In the genomic region with DNA sequence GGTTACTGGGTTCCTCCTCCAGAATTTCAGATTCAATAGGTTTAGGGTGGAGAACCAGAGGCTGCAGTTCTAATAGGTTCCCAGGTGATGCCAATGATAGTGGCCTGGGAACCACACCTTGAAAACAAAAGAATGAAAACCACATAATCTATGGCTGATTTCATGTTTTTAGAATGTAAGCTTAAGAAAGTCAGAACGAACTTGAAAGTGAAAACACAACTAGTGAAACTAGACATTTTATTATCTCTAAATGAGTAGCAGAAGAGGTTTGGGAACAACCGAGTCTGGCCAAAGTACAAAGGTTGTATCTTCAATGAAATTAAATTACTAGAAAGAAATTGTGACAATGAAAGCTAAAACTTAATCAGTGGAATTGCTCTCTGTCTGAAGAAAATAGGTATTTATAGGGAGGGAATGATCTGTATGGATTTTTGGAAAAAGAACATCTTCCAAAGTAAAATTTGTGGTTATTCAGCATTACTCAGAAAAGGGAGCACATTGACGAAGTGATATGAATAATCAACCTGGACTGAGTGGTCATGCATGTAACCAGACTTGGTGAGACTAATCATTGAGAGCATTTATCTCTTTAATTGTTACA, we compare ENCODE assay signal across 13 cellular contexts. TPM values are rescaled to one million over a fixed set of nuclear protein-coding genes. Genes with fewer than 3 reads are reported as not detected.
A peak's percentile ranks its signal among the peaks of the same experiment; 100 is the strongest.
DNase-seq lines count a peak whose midpoint lies in the region; ATAC-seq, FAIRE-seq and TF ChIP-seq lines count a peak whose summit lies in the region.
"Had no signal": no experiment of that assay in that cellular context is flagged by ENCODE, and none has a peak within 500 bp of the region (broad histone marks: within the 10 kb centered on the region; RNA-seq: fewer than 3 reads in every experiment).

No MANE protein-coding gene starts in this region.

- no peaks in the 10 kb centered on the region for H3K36me3 Mint-ChIP-seq in stimulated activated naive CD8-positive, alpha-beta T cell treated with anti-CD3 and anti-CD28 coated beads, Interleukin-15, Interleukin-2, amounts not matched to agents 100 ng/mL and 50 ng/mL, for 24 hours (ENCODE audit: low read depth)
- H3K36me3 Mint-ChIP-seq in chondrocyte (ENCODE audit: low read depth) = no peaks in the 10 kb centered on the region

- TF ChIP-seq RAD21 in liver (IDR thresholded peaks at IDR 0.05) = no peak
- TF ChIP-seq RAD21 in HepG2 (CRISPR knock-in tag; IDR thresholded peaks at IDR 0.05) = no peak

- no peak overlapping the region for H2AFZ ChIP-seq in HepG2 (ENCODE audit: low read length)
- no peak overlapping the region for H2AFZ ChIP-seq in OCI-LY7 (ENCODE audit: low read length)
- H2AFZ ChIP-seq: GM23248 had no signal

- H3K4me3 ChIP-seq in liver (ENCODE audit: low read depth in 1 of 3, low read length in 3 of 3) (no peak overlapping the region), HepG2 (replicated peaks in 1 of 3; ENCODE audit: insufficient read depth in 1 of 3, low read depth in 2 of 3, low read length in 3 of 3) (no peak overlapping the region), HEK293 (ENCODE audit: low read depth, low read length) (no peak overlapping the region), OCI-LY7 (ENCODE audit: low read depth, low read length, poor library complexity, severe bottlenecking) (no peak overlapping the region)
- H3K4me3 ChIP-seq: BLaER1 treated with 17β-estradiol and CSF1 and Interleukin-3, amounts not matched to agents 10 nM and 100 nM; GM23248 had no signal

- H3K9ac ChIP-seq in liver (ENCODE audit: low read depth in 1 of 2, low read length in 2 of 2) (no peak overlapping the region), HepG2 (ENCODE audit: insufficient read depth, low read depth, low read length) (no peak overlapping the region)
- H3K9ac ChIP-seq: BLaER1 treated with 17β-estradiol and CSF1 and Interleukin-3, amounts not matched to agents 10 nM and 100 nM; GM23248 had no signal

- peak overlapping the region; percentile 63 for H3K27ac Mint-ChIP-seq in stimulated activated naive CD8-positive, alpha-beta T cell treated with anti-CD3 and anti-CD28 coated beads, Interleukin-15, Interleukin-2, amounts not matched to agents 100 ng/mL and 50 ng/mL, for 24 hours
- H3K27ac Mint-ChIP-seq in chondrocyte (ENCODE audit: unreplicated experiment) = no peak overlapping the region

- no peak overlapping the region for H3K27ac ChIP-seq in liver (ENCODE audit: low read depth in 1 of 2, low read length in 2 of 2)
- no peak overlapping the region for H3K27ac ChIP-seq in HepG2 (ENCODE audit: extremely low read length, insufficient read depth, low read length)
- no peak overlapping the region for H3K27ac ChIP-seq in HEK293 (ENCODE audit: extremely low read depth, low read depth, low read length)
- no peak overlapping the region for H3K27ac ChIP-seq in OCI-LY7 (ENCODE audit: low read depth, low read length, poor library complexity, severe bottlenecking)
- H3K27ac ChIP-seq: BLaER1 treated with 17β-estradiol and CSF1 and Interleukin-3, amounts not matched to agents 10 nM and 100 nM; GM23248 had no signal

- no peaks in the 10 kb centered on the region for H3K9me3 Mint-ChIP-seq in stimulated activated naive CD8-positive, alpha-beta T cell treated with anti-CD3 and anti-CD28 coated beads, Interleukin-15, Interleukin-2, amounts not matched to agents 100 ng/mL and 50 ng/mL, for 24 hours
- no peaks in the 10 kb centered on the region for H3K9me3 Mint-ChIP-seq in chondrocyte (ENCODE audit: low read depth)

- H3K9me2 ChIP-seq in OCI-LY7 (ENCODE audit: insufficient read depth, low read length) = no peaks in the 10 kb centered on the region

- TF ChIP-seq CTCF in liver (IDR thresholded peaks at IDR 0.05; ENCODE audit: low read depth, low read length, missing input control) (no peak), HepG2 (CRISPR knock-in tag; IDR thresholded peaks at IDR 0.05) (no peak), HEK293 (tag by site-specific recombination; IDR thresholded peaks at IDR 0.05) (no peak), chondrocyte (IDR thresholded peaks at IDR 0.05) (no peak), OCI-LY7 (conservative IDR thresholded peaks at IDR 0.05; ENCODE audit: low read length) (no peak)

- no peak overlapping the region for H3K4me2 ChIP-seq in HepG2 (ENCODE audit: low read depth, low read length)
- H3K4me2 ChIP-seq in OCI-LY7 (ENCODE audit: low read length) = no peak overlapping the region
- H3K4me2 ChIP-seq: BLaER1 treated with 17β-estradiol and CSF1 and Interleukin-3, amounts not matched to agents 10 nM and 100 nM had no signal

- H3K4me1 Mint-ChIP-seq in stimulated activated naive CD8-positive, alpha-beta T cell treated with anti-CD3 and anti-CD28 coated beads, Interleukin-15, Interleukin-2, amounts not matched to agents 100 ng/mL and 50 ng/mL, for 24 hours (ENCODE audit: low read depth) = peaks cover 19% of the 10 kb centered on the region
- no peaks in the 10 kb centered on the region for H3K4me1 Mint-ChIP-seq in chondrocyte (ENCODE audit: low read depth)

- intact Hi-C loops in HepG2 (cut with micrococcal nuclease; ENCODE audit: unreplicated experiment) (no loop called here), OCI-LY7 (cut with micrococcal nuclease; ENCODE audit: unreplicated experiment) (no loop called here)

- BruUV-seq in HepG2 (replicated peaks; lab: Mats Ljungman, UMichigan) (no TSS peak), OCI-LY7 (replicated peaks; lab: Mats Ljungman, UMichigan) (no TSS peak)

- TF ChIP-seq POLR2A in HepG2 (IDR thresholded peaks at IDR 0.05; ENCODE audit: insufficient read depth in 1 of 2, low read depth in 2 of 2, low read length in 2 of 2) = no peak

- peak overlapping the region; percentile 2 for H3K4me3 Mint-ChIP-seq in stimulated activated naive CD8-positive, alpha-beta T cell treated with anti-CD3 and anti-CD28 coated beads, Interleukin-15, Interleukin-2, amounts not matched to agents 100 ng/mL and 50 ng/mL, for 24 hours
- H3K4me3 Mint-ChIP-seq in chondrocyte (ENCODE audit: unreplicated experiment) = no peak overlapping the region

- H3K79me2 ChIP-seq in HepG2 (ENCODE audit: insufficient read depth, low read length) = no peaks in the 10 kb centered on the region
- no peaks in the 10 kb centered on the region for H3K79me2 ChIP-seq in OCI-LY7 (ENCODE audit: insufficient read depth, low read depth, low read length)

- peaks cover 16% of the 10 kb centered on the region for H3K27me3 Mint-ChIP-seq in stimulated activated naive CD8-positive, alpha-beta T cell treated with anti-CD3 and anti-CD28 coated beads, Interleukin-15, Interleukin-2, amounts not matched to agents 100 ng/mL and 50 ng/mL, for 24 hours
- H3K27me3 Mint-ChIP-seq in chondrocyte (ENCODE audit: low read depth) = peaks cover 2% of the 10 kb centered on the region

- DNase-seq in HepG2 (ENCODE audit: low spot score) (no peak), chondrocyte (ENCODE audit: low spot score) (no peak), NAMALWA (ENCODE audit: low spot score) (no peak), OCI-LY7 (ENCODE audit: low spot score) (no peak)
- DNase-seq: aorta, GM23248, NCI-H146, SW 1271 had no signal

- no peak for TF ChIP-seq EP300 in HepG2 (IDR thresholded peaks at IDR 0.05; ENCODE audit: low read depth in 2 of 2, low read length in 2 of 2)
- TF ChIP-seq EP300 in HepG2 (CRISPR knock-in tag; IDR thresholded peaks at IDR 0.05; ENCODE audit: borderline replicate concordance) = no peak

- H4K20me1 ChIP-seq in HepG2 (ENCODE audit: insufficient read depth, low read length) = no peaks in the 10 kb centered on the region
- no peaks in the 10 kb centered on the region for H4K20me1 ChIP-seq in OCI-LY7 (ENCODE audit: insufficient read depth, low read length)
- H4K20me1 ChIP-seq: BLaER1 treated with 17β-estradiol and CSF1 and Interleukin-3, amounts not matched to agents 10 nM and 100 nM had no signal

- POLR2A ChIA-PET in HepG2 (lab: Yijun Ruan, JAX) = no interaction called here
- POLR2A ChIA-PET in HEK293 (lab: Yijun Ruan, JAX) = no interaction called here
- POLR2A ChIA-PET in OCI-LY7 (lab: Charles Lee) = interaction anchor here (0.9 kb wide), 1 partner anchor 59 kb away, joined by 4 read pairs; no protein-coding TSS in a partner anchor

- CTCF ChIA-PET in HepG2 (lab: Yijun Ruan, JAX; ENCODE audit: low intra/inter-chr PET ratio, low total read pairs) (no interaction called here), HEK293 (lab: Yijun Ruan, JAX) (interaction anchor here (0.5 to 0.9 kb wide), 3 partner anchors 25 to 835 kb away, joined by 3 read pairs; a partner anchor contains a TSS), OCI-LY7 (lab: Charles Lee; ENCODE audit: unreplicated experiment) (no interaction called here)

- WGBS in liver = 46% methylated on average over 3 of the region's 3 CpGs
- 18% methylated on average over 3 of the region's 3 CpGs for WGBS in HepG2 (ENCODE audit: low lambda C conversion rate)

- no peak for FAIRE-seq in HepG2 (lab: Jason Lieb, UNC)

- H3K4me1 ChIP-seq in liver (ENCODE audit: control insufficient read depth in 4 of 4, insufficient read depth in 4 of 4, low read length in 3 of 4) (peaks cover 3 to 14% (median 8%) of the 10 kb centered on the region in 4 donors), HepG2 (ENCODE audit: insufficient read depth, low read length) (no peaks in the 10 kb centered on the region), HEK293 (ENCODE audit: control insufficient read depth, insufficient read depth, low read length) (no peaks in the 10 kb centered on the region), OCI-LY7 (ENCODE audit: insufficient read depth, low read length, poor library complexity, severe bottlenecking) (no peaks in the 10 kb centered on the region)
- H3K4me1 ChIP-seq: BLaER1 treated with 17β-estradiol and CSF1 and Interleukin-3, amounts not matched to agents 10 nM and 100 nM had no signal

- H3K9me3 ChIP-seq in liver (ENCODE audit: control insufficient read depth in 4 of 4, low read length in 3 of 4) (no peaks in the 10 kb centered on the region), HepG2 (ENCODE audit: low read length) (no peaks in the 10 kb centered on the region), HEK293 (ENCODE audit: control insufficient read depth, insufficient read depth, low read depth, low read length) (no peaks in the 10 kb centered on the region), OCI-LY7 (ENCODE audit: low read length) (no peaks in the 10 kb centered on the region)
- H3K9me3 ChIP-seq: BLaER1 treated with 17β-estradiol and CSF1 and Interleukin-3, amounts not matched to agents 10 nM and 100 nM had no signal

- ATAC-seq in HepG2 (no peak), HG03469 (IDR thresholded peaks at IDR 0.05; ENCODE audit: unreplicated experiment) (peak; percentile 87)

- H3K27me3 ChIP-seq in liver (ENCODE audit: control insufficient read depth in 4 of 4, insufficient read depth in 4 of 4, low read length in 3 of 4) = no peaks in the 10 kb centered on the region
- no peaks in the 10 kb centered on the region for H3K27me3 ChIP-seq in HepG2 (ENCODE audit: control insufficient read depth in 1 of 2, insufficient read depth in 2 of 2, low read length in 2 of 2)
- H3K27me3 ChIP-seq: BLaER1 treated with 17β-estradiol and CSF1 and Interleukin-3, amounts not matched to agents 10 nM and 100 nM had no signal

- H3K36me3 ChIP-seq in liver (ENCODE audit: control insufficient read depth in 4 of 4, insufficient read depth in 3 of 4, low read depth in 1 of 4, low read length in 3 of 4) (no peaks in the 10 kb centered on the region), HepG2 (replicated peaks in 1 of 2; ENCODE audit: control insufficient read depth in 1 of 2, insufficient read depth in 2 of 2, low read length in 2 of 2) (no peaks in the 10 kb centered on the region), HEK293 (ENCODE audit: control insufficient read depth in 2 of 2, insufficient read depth in 1 of 2, low read length in 2 of 2) (no peaks in the 10 kb centered on the region), OCI-LY7 (ENCODE audit: insufficient read depth, low read length) (no peaks in the 10 kb centered on the region)
- H3K36me3 ChIP-seq: BLaER1 treated with 17β-estradiol and CSF1 and Interleukin-3, amounts not matched to agents 10 nM and 100 nM had no signal

- in situ Hi-C loops in HepG2 (cut with HindIII; ENCODE audit: extremely low pct_ligation_motif_present, low pct_unique_long_range_greater_than_20kb) = no loop called here

RNA-seq across cellular contexts. Expression of a gene that starts 24.9 kb away (rescaled TPM):
- 10 to 100 TPM; 11.0 TPM for total RNA-seq in liver
- polyA plus RNA-seq in liver = 1 to 10 TPM; 2.1 to 2.4 TPM
- total RNA-seq in HepG2 (2016; rRNA removed; fragmentation: Illumina TruSeq; extraction: Trizol) = 14.7 and 21.7 TPM in 2 replicates
- total RNA-seq in HepG2 (2016; cell fraction: cytosol; rRNA removed; fragmentation: Illumina TruSeq; extraction: Trizol; ENCODE audit: low read depth) = 3.1 and 3.8 TPM in 2 replicates
- 14.9 and 19.2 TPM in 2 replicates for total RNA-seq in HepG2 (2016; cell fraction: insoluble cytoplasmic fraction; rRNA removed; fragmentation: Illumina TruSeq; extraction: Trizol)
- total RNA-seq in HepG2 (2016; cell fraction: membrane; rRNA removed; fragmentation: Illumina TruSeq; extraction: Trizol) = 11.9 and 12.0 TPM in 2 replicates
- 15.4 and 23.4 TPM in 2 replicates for total RNA-seq in HepG2 (2016; cell fraction: nucleus; rRNA removed; fragmentation: Illumina TruSeq; extraction: Trizol)
- polyA plus RNA-seq in HepG2 (2011; rRNA removed) = 7.8 and 8.0 TPM in 2 replicates
- polyA plus RNA-seq in HepG2 (2011; cell fraction: cytosol; rRNA removed) = 3.2 and 3.6 TPM in 2 replicates
- 6.9 and 7.7 TPM in 2 replicates for polyA plus RNA-seq in HepG2 (2011; cell fraction: nucleus; rRNA removed)
- polyA plus RNA-seq in HepG2 (2012) = 4.4 and 4.7 TPM in 2 replicates
- 0.86 and 1.0 TPM in 2 replicates for polyA plus RNA-seq in HepG2 (2016; cell fraction: cytosol; fragmentation: Illumina TruSeq; extraction: Trizol; ENCODE audit: low read depth)
- polyA plus RNA-seq in HepG2 (2016; cell fraction: insoluble cytoplasmic fraction; fragmentation: Illumina TruSeq; extraction: Trizol; ENCODE audit: low read depth) = 12.4 and 13.0 TPM in 2 replicates
- polyA plus RNA-seq in HepG2 (2016; cell fraction: membrane; fragmentation: Illumina TruSeq; extraction: Trizol; ENCODE audit: low read depth) = 4.1 and 4.7 TPM in 2 replicates
- 12.7 and 13.5 TPM in 2 replicates for polyA plus RNA-seq in HepG2 (2016; cell fraction: nucleus; fragmentation: Illumina TruSeq; extraction: Trizol; ENCODE audit: insufficient read depth, low read depth)
- 14.3 and 57.8 TPM in 2 replicates for polyA minus RNA-seq in HepG2 (2011; rRNA and poly(A)+ RNA removed; ENCODE audit: low replicate concordance)
- polyA minus RNA-seq in HepG2 (2011; cell fraction: cytosol; rRNA and poly(A)+ RNA removed) = 6.7 and 8.3 TPM in 2 replicates
- polyA minus RNA-seq in HepG2 (2011; cell fraction: nucleus; rRNA and poly(A)+ RNA removed) = 20.9 and 37.0 TPM in 2 replicates
- 15.3 to 21.1 TPM (median 15.9 TPM) in 3 replicates for total RNA-seq in chondrocyte
- total RNA-seq in OCI-LY7 (2014; rRNA removed; shearing (Covaris generic)) = 18.0 and 23.3 TPM in 2 replicates
- total RNA-seq in OCI-LY7 (2022) = 23.7 and 23.8 TPM in 2 replicates
